Comparison of ENCODE assay signal across 10 cellular contexts in genomic region chr1:45864124-45864721, GRCh38.
A peak's percentile ranks its signal among the peaks of the same experiment; 100 is the strongest.
DNase-seq lines count a peak whose midpoint lies in the region; ATAC-seq and TF ChIP-seq lines count a peak whose summit lies in the region.
"Had no signal": no experiment of that assay in that cellular context is flagged by ENCODE, and none has a peak within 500 bp of the region (broad histone marks: within the 10 kb centered on the region; RNA-seq: fewer than 3 reads in every experiment).

No MANE protein-coding gene starts in this region.

- H3K4me2 ChIP-seq in neuronal stem cell (ENCODE audit: insufficient read depth, low read length, poor library complexity, severe bottlenecking): no peak overlapping the region

- H4K91ac ChIP-seq in neuronal stem cell (ENCODE audit: low read depth, low read length, poor library complexity): no peak overlapping the region

- CTCF ChIA-PET in CD4-positive, alpha-beta memory T cell (lab: Charles Lee; ENCODE audit: partially characterized antibody): no interaction called here
- CTCF ChIA-PET in HEK293T (lab: Yijun Ruan, JAX): no interaction called here

- peak overlapping the region; percentile 1 for H2AFZ ChIP-seq in neuronal stem cell (ENCODE audit: low read length)

- no peak overlapping the region for H2BK12ac ChIP-seq in neuronal stem cell (ENCODE audit: low read length)

- no peaks in the 10 kb centered on the region for H3K36me3 ChIP-seq in CD4-positive, alpha-beta memory T cell (ENCODE audit: insufficient read depth, low read length)
- H3K36me3 ChIP-seq in neuronal stem cell (replicated peaks in 1 of 2; ENCODE audit: control insufficient read depth in 2 of 2, insufficient read depth in 2 of 2, low read length in 2 of 2) (no peaks in the 10 kb centered on the region), body of pancreas (replicated peaks in 1 of 2; ENCODE audit: insufficient read depth in 1 of 2, low read depth in 2 of 2) (no peaks in the 10 kb centered on the region)
- H3K36me3 ChIP-seq: vagina had no signal

- no peak overlapping the region for H4K8ac ChIP-seq in neuronal stem cell (ENCODE audit: low read depth, low read length)

- H3K27me3 ChIP-seq in CD4-positive, alpha-beta memory T cell (ENCODE audit: insufficient read depth, low read length): no peaks in the 10 kb centered on the region
- no peaks in the 10 kb centered on the region for H3K27me3 ChIP-seq in neuronal stem cell (ENCODE audit: control insufficient read depth in 3 of 3, insufficient read depth in 3 of 3, low read depth in 1 of 3, low read length in 3 of 3)
- H3K27me3 ChIP-seq in body of pancreas: no peaks in the 10 kb centered on the region
- H3K27me3 ChIP-seq: vagina had no signal

- intact Hi-C loops in CD4-positive, alpha-beta memory T cell (cut with micrococcal nuclease): no loop called here
- intact Hi-C loops in activated CD4-positive, alpha-beta T cell treated with anti-CD3 and anti-CD28 coated beads, Interleukin-2, amount 10 ng/mL, durations not matched to agents 24 days and 14 days (cut with micrococcal nuclease): no loop called here
- intact Hi-C loops in body of pancreas (cut with DNase I): no loop called here

- no peak overlapping the region for H3K4me3 ChIP-seq in CD4-positive, alpha-beta memory T cell (ENCODE audit: low read length in 2 of 2)
- peak overlapping the region; percentile 57 for H3K4me3 ChIP-seq in choroid plexus epithelial cell (ENCODE audit: low read depth, low read length)
- H3K4me3 ChIP-seq in neuronal stem cell (ENCODE audit: low read length in 2 of 2): no peak overlapping the region
- no peak overlapping the region for H3K4me3 ChIP-seq in body of pancreas

- peaks cover 0 to 4% of the 10 kb centered on the region in 2 donors for H3K36me3 Mint-ChIP-seq in CD4-positive, alpha-beta memory T cell
- H3K36me3 Mint-ChIP-seq in activated CD4-positive, alpha-beta T cell treated with anti-CD3 and anti-CD28 coated beads, Interleukin-2, amount 10 ng/mL, durations not matched to agents 24 days and 14 days (ENCODE audit: low read depth): peaks cover 2% of the 10 kb centered on the region

- H3K27ac Mint-ChIP-seq in CD4-positive, alpha-beta memory T cell: peak overlapping the region in 2 of 7 donors; percentile 44 to 71
- no peak overlapping the region for H3K27ac Mint-ChIP-seq in activated CD4-positive, alpha-beta T cell treated with anti-CD3 and anti-CD28 coated beads, Interleukin-2, amount 10 ng/mL, durations not matched to agents 24 days and 14 days
- H3K27ac Mint-ChIP-seq: activated naive CD8-positive, alpha-beta T cell treated with anti-CD3 and anti-CD28 coated beads, Interleukin-2, amount 10 ng/mL, durations not matched to agents 7 days and 5 days had no signal

- no peaks in the 10 kb centered on the region for H3K27me3 Mint-ChIP-seq in CD4-positive, alpha-beta memory T cell
- H3K27me3 Mint-ChIP-seq in activated CD4-positive, alpha-beta T cell treated with anti-CD3 and anti-CD28 coated beads, Interleukin-2, amount 10 ng/mL, durations not matched to agents 24 days and 14 days: no peaks in the 10 kb centered on the region

- no peak overlapping the region for H2BK5ac ChIP-seq in neuronal stem cell (ENCODE audit: low read length)

- no peak overlapping the region for H3K23ac ChIP-seq in neuronal stem cell (ENCODE audit: low read depth, low read length, poor library complexity)

- H3K27ac ChIP-seq in CD4-positive, alpha-beta memory T cell (ENCODE audit: low read depth, low read length): no peak overlapping the region
- H3K27ac ChIP-seq in neuronal stem cell (replicated peaks; ENCODE audit: low read length) (no peak overlapping the region), body of pancreas (no peak overlapping the region)
- H3K27ac ChIP-seq: vagina had no signal

- H2BK15ac ChIP-seq in neuronal stem cell (ENCODE audit: low read length): no peak overlapping the region

- no CpG with 5 or more reads among the region's 10 CpGs for WGBS in neuronal stem cell (ENCODE audit: extremely low coverage in 2 of 2, insufficient read length in 2 of 2, insufficient replicate concordance in 1 of 2), 2 donors
- WGBS in body of pancreas, 2 donors: 56 to 66% methylated on average over 10 of the region's 10 CpGs

- no peak for ATAC-seq in HG03025 (IDR thresholded peaks at IDR 0.05; ENCODE audit: low FRiP score, unreplicated experiment)
- no peak for ATAC-seq in body of pancreas

- no peaks in the 10 kb centered on the region for H3K4me1 ChIP-seq in CD4-positive, alpha-beta memory T cell (ENCODE audit: insufficient read depth, low read length)
- H3K4me1 ChIP-seq in neuronal stem cell (ENCODE audit: control insufficient read depth in 2 of 2, insufficient read depth in 1 of 2, low read depth in 1 of 2, low read length in 2 of 2) (peaks cover 0 to 12% of the 10 kb centered on the region in 2 donors), body of pancreas (no peaks in the 10 kb centered on the region)

- TF ChIP-seq CTCF in choroid plexus epithelial cell (conservative IDR thresholded peaks at IDR 0.05; ENCODE audit: low read depth, low read length): no peak
- no peak for TF ChIP-seq CTCF in body of pancreas (IDR thresholded peaks at IDR 0.05)

- H3K4me3 Mint-ChIP-seq in CD4-positive, alpha-beta memory T cell: peak overlapping the region in 6 of 8 donors; percentile 43 to 76 (median 72)
- H3K4me3 Mint-ChIP-seq in activated CD4-positive, alpha-beta T cell treated with anti-CD3 and anti-CD28 coated beads, Interleukin-2, amount 10 ng/mL, durations not matched to agents 24 days and 14 days: no peak overlapping the region
- H3K4me3 Mint-ChIP-seq: activated naive CD8-positive, alpha-beta T cell treated with anti-CD3 and anti-CD28 coated beads, Interleukin-2, amount 10 ng/mL, durations not matched to agents 7 days and 5 days had no signal

- no peaks in the 10 kb centered on the region for H3K9me3 ChIP-seq in CD4-positive, alpha-beta memory T cell (ENCODE audit: control insufficient read depth in 1 of 2, low read length in 2 of 2)
- H3K9me3 ChIP-seq in neuronal stem cell (replicated peaks in 1 of 2; ENCODE audit: control insufficient read depth in 2 of 2, insufficient read depth in 1 of 2, low read depth in 1 of 2, low read length in 2 of 2): no peaks in the 10 kb centered on the region
- no peaks in the 10 kb centered on the region for H3K9me3 ChIP-seq in body of pancreas
- H3K9me3 ChIP-seq: vagina had no signal

- no peak overlapping the region for H3K4ac ChIP-seq in neuronal stem cell (ENCODE audit: low read length)

- H3K79me1 ChIP-seq in neuronal stem cell (ENCODE audit: low read depth, low read length): no peaks in the 10 kb centered on the region

- no peak overlapping the region for H3K18ac ChIP-seq in neuronal stem cell (ENCODE audit: low read length)

- no peaks in the 10 kb centered on the region for H3K9me3 Mint-ChIP-seq in CD4-positive, alpha-beta memory T cell
- H3K9me3 Mint-ChIP-seq in activated CD4-positive, alpha-beta T cell treated with anti-CD3 and anti-CD28 coated beads, Interleukin-2, amount 10 ng/mL, durations not matched to agents 24 days and 14 days: no peaks in the 10 kb centered on the region
- H3K9me3 Mint-ChIP-seq: activated naive CD8-positive, alpha-beta T cell treated with anti-CD3 and anti-CD28 coated beads, Interleukin-2, amount 10 ng/mL, durations not matched to agents 7 days and 5 days had no signal

- no peak overlapping the region for H3K9ac ChIP-seq in neuronal stem cell (ENCODE audit: low read depth, low read length, poor library complexity)

- DNase-seq in CD4-positive, alpha-beta memory T cell: no peak
- DNase-seq in NCI-H2081 (lab: John Stamatoyannopoulos, UW): peak; percentile 28 to 64
- DNase-seq in choroid plexus epithelial cell (ENCODE audit: low read depth): peak; percentile 50
- DNase-seq in neuronal stem cell (ENCODE audit: low spot score): no peak
- DNase-seq in activated CD4-positive, alpha-beta T cell treated with anti-CD3 and anti-CD28 coated beads, Interleukin-2, amount 10 ng/mL, durations not matched to agents 24 days and 14 days: no peak
- DNase-seq in body of pancreas: no peak
- DNase-seq in HEK293T (ENCODE audit: extremely low spot score): no peak
- DNase-seq: activated naive CD8-positive, alpha-beta T cell treated with anti-CD3 and anti-CD28 coated beads, Interleukin-2, amount 10 ng/mL, durations not matched to agents 7 days and 5 days had no signal

- H3K14ac ChIP-seq in neuronal stem cell (ENCODE audit: low read length): no peak overlapping the region

- no peak overlapping the region for H2BK120ac ChIP-seq in neuronal stem cell (ENCODE audit: low read depth, low read length)

- no peak for TF ChIP-seq POLR2A in body of pancreas (IDR thresholded peaks at IDR 0.05)

- POLR2A ChIA-PET in CD4-positive, alpha-beta memory T cell (lab: Charles Lee; ENCODE audit: partially characterized antibody): no interaction called here
- POLR2A ChIA-PET in HEK293T (lab: Yijun Ruan, JAX): interaction anchor here (0.7 kb wide), 1 partner anchor 10 kb away, joined by 3 read pairs; no protein-coding TSS in a partner anchor

- H2AK5ac ChIP-seq in neuronal stem cell (ENCODE audit: low read depth, low read length): no peak overlapping the region

- H3K4me1 Mint-ChIP-seq in CD4-positive, alpha-beta memory T cell: peaks cover 0 to 12% (median 8%) of the 10 kb centered on the region in 4 donors
- peaks cover 23% of the 10 kb centered on the region for H3K4me1 Mint-ChIP-seq in activated CD4-positive, alpha-beta T cell treated with anti-CD3 and anti-CD28 coated beads, Interleukin-2, amount 10 ng/mL, durations not matched to agents 24 days and 14 days

TF ChIP-seq in HEK293T, 16 proteins besides CTCF, POLR2A, EP300 and RAD21 (continues in another document):
- TF ChIP-seq ELF4 (IDR thresholded peaks at IDR 0.05) (no peak), FOXK2 (IDR thresholded peaks at IDR 0.05) (no peak), PKNOX1 (IDR thresholded peaks at IDR 0.05) (no peak), BHLHE40 (IDR thresholded peaks at IDR 0.05; ENCODE audit: borderline replicate concordance) (no peak), ARNT (IDR thresholded peaks at IDR 0.05) (no peak), CTBP1 (IDR thresholded peaks at IDR 0.05; ENCODE audit: borderline replicate concordance) (no peak), NFRKB (IDR thresholded peaks at IDR 0.05) (no peak), FOXM1 (IDR thresholded peaks at IDR 0.05; ENCODE audit: borderline replicate concordance) (no peak), ZNF384 (IDR thresholded peaks at IDR 0.05) (no peak), LEF1 (IDR thresholded peaks at IDR 0.05; ENCODE audit: borderline replicate concordance) (no peak), TARDBP (IDR thresholded peaks at IDR 0.05) (no peak), HDGF (IDR thresholded peaks at IDR 0.05; ENCODE audit: borderline replicate concordance) (no peak), SUZ12 (IDR thresholded peaks at IDR 0.05) (no peak)

Comparison
In these comparisons a context has a peak if more than half of its experiments do, and no peak if none do; other contexts are left out.
1. DNase-seq: peak in NCI-H2081 (2 of 2) and choroid plexus epithelial cell (single experiment); none in CD4-positive, alpha-beta memory T cell (0 of 5), neuronal stem cell (single experiment), activated CD4-positive, alpha-beta T cell treated with anti-CD3 and anti-CD28 coated beads, Interleukin-2, amount 10 ng/mL, durations not matched to agents 24 days and 14 days (single experiment), body of pancreas (0 of 4) and HEK293T (single experiment).